ENCODE assay signal across 2 cellular contexts in the genomic region with DNA sequence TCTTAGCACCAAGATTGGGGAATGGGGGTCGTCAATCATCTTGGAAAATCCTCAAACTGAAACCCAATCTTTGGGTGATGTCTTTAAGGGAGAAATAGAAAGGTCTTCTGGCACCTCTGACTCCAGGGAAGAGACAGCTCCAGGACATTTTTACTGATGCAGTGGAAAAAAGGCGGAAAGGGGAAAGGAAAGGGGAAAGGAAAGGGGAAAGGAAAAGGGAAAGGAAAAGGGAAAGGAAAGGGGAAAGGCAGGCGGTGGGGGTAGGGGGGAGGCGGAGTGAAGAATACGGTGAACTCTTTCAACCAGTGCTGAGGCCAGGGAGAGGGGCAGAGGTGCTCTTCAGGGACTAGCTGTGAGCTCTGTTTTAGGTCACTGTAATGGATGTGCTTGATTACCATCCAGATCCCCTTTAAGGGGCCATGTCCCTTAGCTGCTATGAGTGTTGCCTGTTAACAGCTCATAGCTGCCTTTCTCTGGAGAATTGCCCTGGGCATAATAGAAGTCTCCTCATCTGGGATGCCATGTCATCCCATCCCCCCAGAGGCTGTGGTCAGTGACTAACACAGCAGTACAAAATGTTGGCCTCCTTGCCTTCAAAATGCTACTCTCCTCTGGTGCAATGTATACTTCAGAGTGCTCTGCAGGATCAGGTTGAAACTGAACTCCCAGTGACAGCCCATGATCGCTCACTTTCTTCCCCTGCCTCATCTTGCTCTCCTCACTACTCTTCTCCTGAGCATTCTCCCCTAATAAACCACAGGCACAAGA.
A peak's percentile ranks its signal among the peaks of the same experiment; 100 is the strongest.
TF ChIP-seq lines count a peak whose summit lies in the region.

No MANE protein-coding gene starts in this region.

TF ChIP-seq in IMR-90, 13 proteins besides CTCF, POLR2A, EP300 and RAD21 (continued from another document):
- TF ChIP-seq, protein P1, sequence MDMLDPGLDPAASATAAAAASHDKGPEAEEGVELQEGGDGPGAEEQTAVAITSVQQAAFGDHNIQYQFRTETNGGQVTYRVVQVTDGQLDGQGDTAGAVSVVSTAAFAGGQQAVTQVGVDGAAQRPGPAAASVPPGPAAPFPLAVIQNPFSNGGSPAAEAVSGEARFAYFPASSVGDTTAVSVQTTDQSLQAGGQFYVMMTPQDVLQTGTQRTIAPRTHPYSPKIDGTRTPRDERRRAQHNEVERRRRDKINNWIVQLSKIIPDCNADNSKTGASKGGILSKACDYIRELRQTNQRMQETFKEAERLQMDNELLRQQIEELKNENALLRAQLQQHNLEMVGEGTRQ (IDR thresholded peaks at IDR 0.05; ENCODE audit: low read depth, low read length), result no peak
- TF ChIP-seq RFX5 (IDR thresholded peaks at IDR 0.05; ENCODE audit: low read depth, low read length), result no peak
- TF ChIP-seq CHD1 (IDR thresholded peaks at IDR 0.05; ENCODE audit: low read depth, low read length), result no peak
- no peak for TF ChIP-seq RCOR1 (IDR thresholded peaks at IDR 0.05; ENCODE audit: insufficient replicate concordance, low read length)
- TF ChIP-seq BHLHE40 (IDR thresholded peaks at IDR 0.05; ENCODE audit: low read depth, low read length), result no peak
- no peak for TF ChIP-seq SMC3 (IDR thresholded peaks at IDR 0.05; ENCODE audit: low read depth, low read length)
- no peak for TF ChIP-seq NFE2L2 (IDR thresholded peaks at IDR 0.05; ENCODE audit: low read depth, low read length)
- no peak for TF ChIP-seq FOS (IDR thresholded peaks at IDR 0.05; ENCODE audit: low read depth, low read length)
- no peak for TF ChIP-seq MAZ (IDR thresholded peaks at IDR 0.05; ENCODE audit: borderline replicate concordance, low read depth, low read length)
- no peak for TF ChIP-seq CEBPB (IDR thresholded peaks at IDR 0.05; ENCODE audit: low read depth, low read length)
TF ChIP-seq in IMR-90: peak in this region for 0.

TF ChIP-seq in K562, 482 proteins besides CTCF, POLR2A, EP300 and RAD21 (continued from another document):
- TF ChIP-seq, protein P2, sequence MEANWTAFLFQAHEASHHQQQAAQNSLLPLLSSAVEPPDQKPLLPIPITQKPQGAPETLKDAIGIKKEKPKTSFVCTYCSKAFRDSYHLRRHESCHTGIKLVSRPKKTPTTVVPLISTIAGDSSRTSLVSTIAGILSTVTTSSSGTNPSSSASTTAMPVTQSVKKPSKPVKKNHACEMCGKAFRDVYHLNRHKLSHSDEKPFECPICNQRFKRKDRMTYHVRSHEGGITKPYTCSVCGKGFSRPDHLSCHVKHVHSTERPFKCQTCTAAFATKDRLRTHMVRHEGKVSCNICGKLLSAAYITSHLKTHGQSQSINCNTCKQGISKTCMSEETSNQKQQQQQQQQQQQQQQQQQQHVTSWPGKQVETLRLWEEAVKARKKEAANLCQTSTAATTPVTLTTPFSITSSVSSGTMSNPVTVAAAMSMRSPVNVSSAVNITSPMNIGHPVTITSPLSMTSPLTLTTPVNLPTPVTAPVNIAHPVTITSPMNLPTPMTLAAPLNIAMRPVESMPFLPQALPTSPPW (CRISPR knock-in tag; IDR thresholded peaks at IDR 0.05), result peak; percentile 1; the same call in 1 of the 2 replicates
- TF ChIP-seq, protein P3, sequence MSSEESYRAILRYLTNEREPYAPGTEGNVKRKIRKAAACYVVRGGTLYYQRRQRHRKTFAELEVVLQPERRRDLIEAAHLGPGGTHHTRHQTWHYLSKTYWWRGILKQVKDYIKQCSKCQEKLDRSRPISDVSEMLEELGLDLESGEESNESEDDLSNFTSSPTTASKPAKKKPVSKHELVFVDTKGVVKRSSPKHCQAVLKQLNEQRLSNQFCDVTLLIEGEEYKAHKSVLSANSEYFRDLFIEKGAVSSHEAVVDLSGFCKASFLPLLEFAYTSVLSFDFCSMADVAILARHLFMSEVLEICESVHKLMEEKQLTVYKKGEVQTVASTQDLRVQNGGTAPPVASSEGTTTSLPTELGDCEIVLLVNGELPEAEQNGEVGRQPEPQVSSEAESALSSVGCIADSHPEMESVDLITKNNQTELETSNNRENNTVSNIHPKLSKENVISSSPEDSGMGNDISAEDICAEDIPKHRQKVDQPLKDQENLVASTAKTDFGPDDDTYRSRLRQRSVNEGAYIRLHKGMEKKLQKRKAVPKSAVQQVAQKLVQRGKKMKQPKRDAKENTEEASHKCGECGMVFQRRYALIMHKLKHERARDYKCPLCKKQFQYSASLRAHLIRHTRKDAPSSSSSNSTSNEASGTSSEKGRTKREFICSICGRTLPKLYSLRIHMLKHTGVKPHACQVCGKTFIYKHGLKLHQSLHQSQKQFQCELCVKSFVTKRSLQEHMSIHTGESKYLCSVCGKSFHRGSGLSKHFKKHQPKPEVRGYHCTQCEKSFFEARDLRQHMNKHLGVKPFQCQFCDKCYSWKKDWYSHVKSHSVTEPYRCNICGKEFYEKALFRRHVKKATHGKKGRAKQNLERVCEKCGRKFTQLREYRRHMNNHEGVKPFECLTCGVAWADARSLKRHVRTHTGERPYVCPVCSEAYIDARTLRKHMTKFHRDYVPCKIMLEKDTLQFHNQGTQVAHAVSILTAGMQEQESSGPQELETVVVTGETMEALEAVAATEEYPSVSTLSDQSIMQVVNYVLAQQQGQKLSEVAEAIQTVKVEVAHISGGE (CRISPR knock-in tag; IDR thresholded peaks at IDR 0.05), result 0 out of 6 replicates have a peak, but pooled peaks of 1 of the 3 experiments have one; percentile 0
- TF ChIP-seq, protein P4, sequence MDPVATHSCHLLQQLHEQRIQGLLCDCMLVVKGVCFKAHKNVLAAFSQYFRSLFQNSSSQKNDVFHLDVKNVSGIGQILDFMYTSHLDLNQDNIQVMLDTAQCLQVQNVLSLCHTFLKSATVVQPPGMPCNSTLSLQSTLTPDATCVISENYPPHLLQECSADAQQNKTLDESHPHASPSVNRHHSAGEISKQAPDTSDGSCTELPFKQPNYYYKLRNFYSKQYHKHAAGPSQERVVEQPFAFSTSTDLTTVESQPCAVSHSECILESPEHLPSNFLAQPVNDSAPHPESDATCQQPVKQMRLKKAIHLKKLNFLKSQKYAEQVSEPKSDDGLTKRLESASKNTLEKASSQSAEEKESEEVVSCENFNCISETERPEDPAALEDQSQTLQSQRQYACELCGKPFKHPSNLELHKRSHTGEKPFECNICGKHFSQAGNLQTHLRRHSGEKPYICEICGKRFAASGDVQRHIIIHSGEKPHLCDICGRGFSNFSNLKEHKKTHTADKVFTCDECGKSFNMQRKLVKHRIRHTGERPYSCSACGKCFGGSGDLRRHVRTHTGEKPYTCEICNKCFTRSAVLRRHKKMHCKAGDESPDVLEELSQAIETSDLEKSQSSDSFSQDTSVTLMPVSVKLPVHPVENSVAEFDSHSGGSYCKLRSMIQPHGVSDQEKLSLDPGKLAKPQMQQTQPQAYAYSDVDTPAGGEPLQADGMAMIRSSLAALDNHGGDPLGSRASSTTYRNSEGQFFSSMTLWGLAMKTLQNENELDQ (CRISPR knock-in tag; IDR thresholded peaks at IDR 0.05; ENCODE audit: borderline replicate concordance), result no peak
